In genomic region chr2:98479959-98480524, GRCh38 we compare ENCODE assay signal across 1 cellular context.
TF ChIP-seq lines count a peak whose summit lies in the region.

No MANE protein-coding gene starts in this region.

TF ChIP-seq in GM12878, 131 proteins besides CTCF, POLR2A, EP300 and RAD21 (continued from another document):
- TF ChIP-seq WRNIP1 (IDR thresholded peaks at IDR 0.05; ENCODE audit: borderline replicate concordance, low read depth, low read length), result no peak
- TF ChIP-seq HCFC1 (IDR thresholded peaks at IDR 0.05; ENCODE audit: low read length), result no peak
- peak; percentile 42 for TF ChIP-seq IKZF1 (conservative IDR thresholded peaks at IDR 0.05)
- TF ChIP-seq REST (IDR thresholded peaks at IDR 0.05; ENCODE audit: low read depth, low read length), result 0 out of 2 replicates have a peak, but pooled peaks have one; percentile 27
- no peak for TF ChIP-seq BHLHE40 (IDR thresholded peaks at IDR 0.05; ENCODE audit: borderline replicate concordance in 1 of 2, low read depth in 2 of 2, low read length in 1 of 2)
- no peak for TF ChIP-seq TARDBP (IDR thresholded peaks at IDR 0.05; ENCODE audit: borderline replicate concordance)
- no peak for TF ChIP-seq SRF (IDR thresholded peaks at IDR 0.05; ENCODE audit: low read depth in 2 of 2, low read length in 2 of 2)
- TF ChIP-seq ELK1 (IDR thresholded peaks at IDR 0.05; ENCODE audit: low read depth, low read length), result no peak
- TF ChIP-seq SIX5 (IDR thresholded peaks at IDR 0.05; ENCODE audit: low read depth, low read length, severe bottlenecking), result no peak
- no peak for TF ChIP-seq PML (IDR thresholded peaks at IDR 0.05; ENCODE audit: low read length)
- no peak for TF ChIP-seq CHD2 (IDR thresholded peaks at IDR 0.05; ENCODE audit: borderline replicate concordance, low read depth, low read length)
- TF ChIP-seq NR2F1 (conservative IDR thresholded peaks at IDR 0.05), result 0 out of 2 replicates have a peak, but pooled peaks have one; percentile 16
- TF ChIP-seq NFYA (IDR thresholded peaks at IDR 0.05; ENCODE audit: borderline replicate concordance, low read depth, low read length), result no peak
- peak; percentile 74 for TF ChIP-seq MEF2B (IDR thresholded peaks at IDR 0.05; ENCODE audit: partially characterized antibody, poor library complexity, severe bottlenecking)
- TF ChIP-seq RBBP5 (conservative IDR thresholded peaks at IDR 0.05), result no peak
- TF ChIP-seq TCF12 (IDR thresholded peaks at IDR 0.05; ENCODE audit: low read depth, low read length), result 0 out of 2 replicates have a peak, but pooled peaks have one; percentile 29
- no peak for TF ChIP-seq EED (IDR thresholded peaks at IDR 0.05; ENCODE audit: low read depth)
- no peak for TF ChIP-seq MYB (IDR thresholded peaks at IDR 0.05; ENCODE audit: borderline replicate concordance, low read depth, low read length)
- TF ChIP-seq YY1 (IDR thresholded peaks at IDR 0.05; ENCODE audit: low read depth, low read length), result no peak
- TF ChIP-seq ZBTB40 (IDR thresholded peaks at IDR 0.05; ENCODE audit: borderline replicate concordance), result no peak
- peak; percentile 63; the same call in 1 of the 2 replicates for TF ChIP-seq ZNF687 (IDR thresholded peaks at IDR 0.05)
- TF ChIP-seq IRF5 (IDR thresholded peaks at IDR 0.05; ENCODE audit: borderline replicate concordance), result no peak
- no peak for TF ChIP-seq TBL1XR1 (IDR thresholded peaks at IDR 0.05; ENCODE audit: low read depth, low read length)
- no peak for TF ChIP-seq MXI1 (IDR thresholded peaks at IDR 0.05; ENCODE audit: low read depth, low read length)
- TF ChIP-seq POU2F2 (IDR thresholded peaks at IDR 0.05; ENCODE audit: borderline replicate concordance, low read depth, low read length), result no peak
